Comparison of ENCODE assay signal across 18 cellular contexts in the genomic region with DNA sequence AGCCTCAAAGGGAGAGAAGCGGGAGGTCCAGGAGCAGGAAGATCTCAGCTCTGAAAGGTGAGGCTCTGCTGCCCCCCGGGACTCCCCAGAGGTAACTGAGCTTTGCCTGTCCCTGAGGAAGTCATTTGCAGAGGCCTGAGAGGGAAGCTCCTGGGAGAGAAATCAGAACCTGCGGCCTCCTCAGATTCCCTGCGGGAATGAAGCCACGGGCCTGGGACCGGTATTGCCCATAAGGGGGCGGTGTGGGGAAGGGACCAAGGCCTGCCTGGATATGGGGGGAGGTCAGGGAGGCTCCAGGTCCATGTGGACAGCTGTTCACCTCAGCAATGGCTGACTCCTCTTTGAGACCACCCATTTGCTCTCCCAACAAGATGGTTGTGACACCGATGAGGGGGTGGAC. TPM values are rescaled to one million over a fixed set of nuclear protein-coding genes. Genes with fewer than 3 reads are reported as not detected.
A peak's percentile ranks its signal among the peaks of the same experiment; 100 is the strongest.
DNase-seq lines count a peak whose midpoint lies in the region; ATAC-seq and TF ChIP-seq lines count a peak whose summit lies in the region.
"Had no signal": no experiment of that assay in that cellular context is flagged by ENCODE, and none has a peak within 500 bp of the region (broad histone marks: within the 10 kb centered on the region; RNA-seq: fewer than 3 reads in every experiment).

No MANE protein-coding gene starts in this region.

- DNase-seq in A673 (ENCODE audit: low spot score) (no peak), GM23338 (ENCODE audit: low spot score) (peak; percentile 68), WTC11 (ENCODE audit: low spot score) (peak; percentile 75), islet precursor cell (peak; percentile 59), SKM-1 (lab: John Stamatoyannopoulos, UW; ENCODE audit: unreplicated experiment) (no peak)
- DNase-seq in activated naive CD4-positive, alpha-beta T cell treated with anti-CD3 and anti-CD28 coated beads, Interleukin-2, amount 50 U/mL, for 16 hours = no peak
- no peak for DNase-seq in naive thymus-derived CD4-positive, alpha-beta T cell
- DNase-seq: activated CD8-positive, alpha-beta memory T cell treated with anti-CD3 and anti-CD28 coated beads for 24 hours; activated naive CD8-positive, alpha-beta T cell treated with anti-CD3 and anti-CD28 coated beads for 36 hours; KBM-7; NCI-H2081 treated with DMSO at 0.1 percent for 48 hours; nucleus accumbens; OCI-M1; stimulated activated CD4-positive, alpha-beta T cell treated with anti-CD3 and anti-CD28 coated beads, Interleukin-15, amount 100 ng/mL, for 24 hours; T-helper 17 cell had no signal

- CTCF ChIA-PET in A673 (lab: Charles Lee) (interaction anchor here (1.6 kb wide), 1 partner anchor 199 kb away, joined by 3 read pairs; no protein-coding TSS in a partner anchor), WTC11 (lab: Charles Lee) (interaction anchor here (0.6 to 2.9 kb wide), 19 partner anchors 11 to 200 kb away, joined by 3 to 26 read pairs (median 4); a partner anchor contains a TSS)
- CTCF ChIA-PET in naive thymus-derived CD4-positive, alpha-beta T cell (lab: Charles Lee) = no interaction called here

- no TSS peak for BruUV-seq in A673 (replicated peaks; lab: Mats Ljungman, UMichigan)

- no peak overlapping the region for H3K4me3 ChIP-seq in A673 (ENCODE audit: low read depth, low read length, poor library complexity, severe bottlenecking)
- no peak overlapping the region for H3K4me3 ChIP-seq in GM23338
- no peak overlapping the region for H3K4me3 ChIP-seq in naive thymus-derived CD4-positive, alpha-beta T cell (ENCODE audit: low read length)

- intact Hi-C loops in A673 (cut with micrococcal nuclease; ENCODE audit: unreplicated experiment) = no loop called here
- intact Hi-C loops in naive thymus-derived CD4-positive, alpha-beta T cell (cut with micrococcal nuclease) = no loop called here

- H3K27me3 Mint-ChIP-seq in GM23338 (ENCODE audit: insufficient read depth, low read depth, poor library complexity) (peaks cover 4% of the 10 kb centered on the region), WTC11 (ENCODE audit: low read depth) (peaks cover 4% of the 10 kb centered on the region; the same call in 1 of the 2 replicates)
- H3K27me3 Mint-ChIP-seq in naive thymus-derived CD4-positive, alpha-beta T cell = peaks cover 0 to 14% (median 0%) of the 10 kb centered on the region in 5 donors

- H3K9me3 Mint-ChIP-seq in GM23338 = peaks cover 2% of the 10 kb centered on the region; the same call in 2 of the 3 replicates
- no peaks in the 10 kb centered on the region for H3K9me3 Mint-ChIP-seq in WTC11
- no peaks in the 10 kb centered on the region for H3K9me3 Mint-ChIP-seq in naive thymus-derived CD4-positive, alpha-beta T cell
- H3K9me3 Mint-ChIP-seq: activated naive CD8-positive, alpha-beta T cell treated with anti-CD3 and anti-CD28 coated beads for 36 hours; dendritic cell treated with granulocyte-macrophage colony-stimulating factor and Interleukin-4, amounts not matched to agents 40 ng/mL and 50 ng/mL, for 4 days had no signal

- peak overlapping the region; percentile 32; the same call in 1 of the 2 replicates for H2AFZ ChIP-seq in GM23338

- H3K79me2 ChIP-seq in GM23338 (replicated peaks; ENCODE audit: insufficient read depth) = no peaks in the 10 kb centered on the region

- H3K36me3 Mint-ChIP-seq in GM23338 (ENCODE audit: low read depth) (no peaks in the 10 kb centered on the region; the same call in 2 of the 3 replicates), WTC11 (no peaks in the 10 kb centered on the region)
- H3K36me3 Mint-ChIP-seq in naive thymus-derived CD4-positive, alpha-beta T cell = no peaks in the 10 kb centered on the region
- H3K36me3 Mint-ChIP-seq: activated naive CD8-positive, alpha-beta T cell treated with anti-CD3 and anti-CD28 coated beads for 36 hours had no signal

- POLR2A ChIA-PET in A673 (lab: Charles Lee; ENCODE audit: low non-redundant PET) (no interaction called here), WTC11 (lab: Charles Lee) (no interaction called here)
- POLR2A ChIA-PET in naive thymus-derived CD4-positive, alpha-beta T cell (lab: Charles Lee) = no interaction called here

- H3K27me3 ChIP-seq in A673 (replicated peaks; ENCODE audit: insufficient read depth, low read depth, low read length, poor library complexity) = no peaks in the 10 kb centered on the region
- H3K27me3 ChIP-seq in GM23338 (ENCODE audit: insufficient read depth) = no peaks in the 10 kb centered on the region
- H3K27me3 ChIP-seq in naive thymus-derived CD4-positive, alpha-beta T cell (ENCODE audit: control insufficient read depth in 2 of 2, insufficient read depth in 2 of 2, low read length in 2 of 2) = no peaks in the 10 kb centered on the region

- H3K27ac Mint-ChIP-seq in GM23338 (no peak overlapping the region), WTC11 (no peak overlapping the region)
- H3K27ac Mint-ChIP-seq in naive thymus-derived CD4-positive, alpha-beta T cell = no peak overlapping the region
- H3K27ac Mint-ChIP-seq: activated naive CD8-positive, alpha-beta T cell treated with anti-CD3 and anti-CD28 coated beads for 36 hours; dendritic cell treated with granulocyte-macrophage colony-stimulating factor and Interleukin-4, amounts not matched to agents 40 ng/mL and 50 ng/mL, for 4 days; T-helper 17 cell had no signal

- H3K4me2 ChIP-seq in GM23338 = no peak overlapping the region

- no peaks in the 10 kb centered on the region for H3F3A ChIP-seq in GM23338 (replicated peaks; ENCODE audit: low read depth)

- H3K27ac ChIP-seq in A673 (ENCODE audit: low read depth, low read length, poor library complexity, severe bottlenecking) (no peak overlapping the region), GM23338 (ENCODE audit: low read depth) (no peak overlapping the region)
- no peak overlapping the region for H3K27ac ChIP-seq in naive thymus-derived CD4-positive, alpha-beta T cell (ENCODE audit: low read depth, low read length)

- peaks cover 13% of the 10 kb centered on the region for H3K4me1 Mint-ChIP-seq in GM23338
- peaks cover 26% of the 10 kb centered on the region for H3K4me1 Mint-ChIP-seq in WTC11
- H3K4me1 Mint-ChIP-seq in naive thymus-derived CD4-positive, alpha-beta T cell = peaks cover 0 to 5% (median 0%) of the 10 kb centered on the region in 7 donors
- H3K4me1 Mint-ChIP-seq: activated naive CD8-positive, alpha-beta T cell treated with anti-CD3 and anti-CD28 coated beads for 36 hours had no signal

- H3K4me3 Mint-ChIP-seq in GM23338 (no peak overlapping the region), WTC11 (no peak overlapping the region)
- H3K4me3 Mint-ChIP-seq in naive thymus-derived CD4-positive, alpha-beta T cell = no peak overlapping the region
- H3K4me3 Mint-ChIP-seq: activated naive CD8-positive, alpha-beta T cell treated with anti-CD3 and anti-CD28 coated beads for 36 hours; dendritic cell treated with granulocyte-macrophage colony-stimulating factor and Interleukin-4, amounts not matched to agents 40 ng/mL and 50 ng/mL, for 4 days; T-helper 17 cell had no signal

- TF ChIP-seq CTCF in A673 (conservative IDR thresholded peaks at IDR 0.05; ENCODE audit: low read depth, low read length) (peak; percentile 48), GM23338 (conservative IDR thresholded peaks at IDR 0.05; ENCODE audit: low read depth in 2 of 2) (peak; percentile 62 to 74), WTC11 (IDR thresholded peaks at IDR 0.05) (0 out of 2 replicates have a peak, but pooled peaks have one; percentile 25)

- no peaks in the 10 kb centered on the region for H3K9me2 ChIP-seq in GM23338 (ENCODE audit: insufficient read depth)

- H3K4me1 ChIP-seq in A673 (ENCODE audit: insufficient read depth, low read length, poor library complexity, severe bottlenecking) (no peaks in the 10 kb centered on the region), GM23338 (ENCODE audit: insufficient read depth) (peaks cover 7% of the 10 kb centered on the region)
- no peaks in the 10 kb centered on the region for H3K4me1 ChIP-seq in naive thymus-derived CD4-positive, alpha-beta T cell (ENCODE audit: control insufficient read depth in 2 of 2, insufficient read depth in 2 of 2, low read length in 2 of 2)

- no peaks in the 10 kb centered on the region for H4K20me1 ChIP-seq in GM23338 (replicated peaks; ENCODE audit: insufficient read depth)

- ATAC-seq in GM23338 (peak; percentile 74), WTC11 (peak; percentile 75), HG02798 (IDR thresholded peaks at IDR 0.05; ENCODE audit: poor library complexity, unreplicated experiment) (no peak)
- no peak for ATAC-seq in naive thymus-derived CD4-positive, alpha-beta T cell
- ATAC-seq: T-helper 17 cell had no signal

- H3K9me3 ChIP-seq in A673 (ENCODE audit: low read depth, low read length, poor library complexity, severe bottlenecking) = no peaks in the 10 kb centered on the region
- H3K9me3 ChIP-seq in naive thymus-derived CD4-positive, alpha-beta T cell (ENCODE audit: control insufficient read depth in 2 of 3, low read length in 3 of 3) = no peaks in the 10 kb centered on the region

- no peaks in the 10 kb centered on the region for H3K36me3 ChIP-seq in A673 (ENCODE audit: insufficient read depth, low read length, poor library complexity, severe bottlenecking)
- no peaks in the 10 kb centered on the region for H3K36me3 ChIP-seq in GM23338 (ENCODE audit: insufficient read depth)
- H3K36me3 ChIP-seq in naive thymus-derived CD4-positive, alpha-beta T cell (ENCODE audit: control insufficient read depth in 2 of 3, insufficient read depth in 3 of 3, low read length in 3 of 3) = no peaks in the 10 kb centered on the region

TF ChIP-seq in GM23338, 12 proteins besides CTCF, POLR2A, EP300 and RAD21 (continues in another document):
- no peak for TF ChIP-seq EZH2 (IDR thresholded peaks at IDR 0.05; ENCODE audit: low read depth, unreplicated experiment)
- no peak for TF ChIP-seq JUNB (IDR thresholded peaks at IDR 0.05; ENCODE audit: unreplicated experiment)

RNA-seq across cellular contexts. Expression of a gene that starts 1.3 kb away (rescaled TPM):
- not detected in 2 replicates for total RNA-seq in A673 (2021)
- total RNA-seq in GM23338 (2014; rRNA removed; shearing (Covaris generic)) = not detected in 2 replicates
- 0.05 TPM in 2 replicates for polyA plus RNA-seq in GM23338 (2016; fragmentation: Nextera tagmentation; extraction: Ambion mirVana)
- total RNA-seq in WTC11 (2021) = 0.04 to 0.07 TPM (median 0.05 TPM) in 3 replicates
- not detected for total RNA-seq in naive thymus-derived CD4-positive, alpha-beta T cell
- polyA plus RNA-seq in naive thymus-derived CD4-positive, alpha-beta T cell = not detected
- total RNA-seq: activated naive CD8-positive, alpha-beta T cell treated with anti-CD3 and anti-CD28 coated beads for 36 hours; lower leg skin; T-helper 17 cell had no signal

RNA-seq across cellular contexts. Expression of a gene that starts 33.8 kb away (rescaled TPM):
- not detected in 2 replicates for total RNA-seq in A673 (2021)
- 0.08 TPM in 1 of 2 replicates, not detected in the other for total RNA-seq in GM23338 (2014; rRNA removed; shearing (Covaris generic))
- polyA plus RNA-seq in GM23338 (2016; fragmentation: Nextera tagmentation; extraction: Ambion mirVana) = 0.16 TPM in 1 of 2 replicates, not detected in the other
- not detected in 3 replicates for total RNA-seq in WTC11 (2021)
- total RNA-seq in naive thymus-derived CD4-positive, alpha-beta T cell = not detected
- not detected for polyA plus RNA-seq in naive thymus-derived CD4-positive, alpha-beta T cell
- total RNA-seq: activated naive CD8-positive, alpha-beta T cell treated with anti-CD3 and anti-CD28 coated beads for 36 hours; lower leg skin; T-helper 17 cell had no signal

Comparison
In these comparisons a context has a peak if more than half of its experiments do, and no peak if none do; other contexts are left out.
1. DNase-seq: peak in GM23338 (single experiment), WTC11 (single experiment) and islet precursor cell (single experiment); none in A673 (single experiment), activated naive CD4-positive, alpha-beta T cell treated with anti-CD3 and anti-CD28 coated beads, Interleukin-2, amount 50 U/mL, for 16 hours (single experiment), SKM-1 (single experiment) and naive thymus-derived CD4-positive, alpha-beta T cell (0 of 9).
2. ATAC-seq: peak in GM23338 (single experiment) and WTC11 (single experiment); none in HG02798 (single experiment) and naive thymus-derived CD4-positive, alpha-beta T cell (single experiment).
3. Peak in every context shown above with its lines, with median percentiles within 50 percentile points of each other: CTCF ChIP-seq.